Comparison of ENCODE assay signal across 8 cellular contexts in the genomic region with DNA sequence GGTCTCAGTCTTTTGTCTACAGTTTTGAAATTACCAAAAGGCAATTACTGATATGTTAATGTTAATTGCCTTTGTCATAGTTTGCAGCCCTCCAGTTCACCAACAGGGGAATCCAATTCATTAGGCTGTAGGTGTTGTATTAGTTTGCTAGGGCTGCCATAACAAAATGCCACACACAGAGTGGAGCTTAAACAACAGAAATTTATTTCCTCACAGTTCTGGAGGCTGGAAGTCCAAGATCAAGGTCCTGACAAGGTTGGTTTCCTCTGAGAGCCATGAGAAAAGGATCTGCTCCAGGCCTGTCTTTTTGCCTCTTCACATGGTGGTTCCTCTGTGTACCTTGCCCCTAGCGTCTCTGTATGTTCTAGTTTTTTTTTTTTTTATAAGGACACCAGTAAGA. TPM values are rescaled to one million over a fixed set of nuclear protein-coding genes. Genes with fewer than 3 reads are reported as not detected.
DNase-seq lines count a peak whose midpoint lies in the region; ATAC-seq and TF ChIP-seq lines count a peak whose summit lies in the region.

No MANE protein-coding gene starts in this region.

- H4K91ac ChIP-seq in trophoblast cell (ENCODE audit: low read depth, low read length) = no peak overlapping the region

- H3K27me3 ChIP-seq in DOHH2 (ENCODE audit: control insufficient read depth, low read length) (no peaks in the 10 kb centered on the region), RWPE2 (ENCODE audit: insufficient read depth, poor library complexity, severe bottlenecking) (no peaks in the 10 kb centered on the region), trophoblast cell (ENCODE audit: insufficient read depth, low read length) (no peaks in the 10 kb centered on the region)

- H3K79me2 ChIP-seq in DOHH2 (ENCODE audit: control insufficient read depth, low read length) (peaks cover 50% of the 10 kb centered on the region), trophoblast cell (ENCODE audit: control insufficient read depth, insufficient read depth, low read length, poor library complexity) (peaks cover 5% of the 10 kb centered on the region)

- H3K9ac ChIP-seq in trophoblast cell (ENCODE audit: low read length) = no peak overlapping the region

- H3K18ac ChIP-seq in trophoblast cell (ENCODE audit: low read length) = no peak overlapping the region

- no peak overlapping the region for H4K8ac ChIP-seq in trophoblast cell (ENCODE audit: low read depth, low read length)

- H3K36me3 ChIP-seq in DOHH2 (ENCODE audit: control insufficient read depth, low read length) = peaks cover 59% of the 10 kb centered on the region
- H3K36me3 ChIP-seq in RWPE2 (ENCODE audit: low read depth) = peaks cover 57% of the 10 kb centered on the region
- H3K36me3 ChIP-seq in trophoblast cell (ENCODE audit: control insufficient read depth in 1 of 2, insufficient read depth in 2 of 2, low read length in 2 of 2) = peaks cover 14 to 21% of the 10 kb centered on the region in 2 experiments

- no peaks in the 10 kb centered on the region for H3F3A ChIP-seq in DOHH2 (ENCODE audit: control insufficient read depth, insufficient read depth)

- H3K27ac ChIP-seq in DOHH2 (ENCODE audit: low read depth, low read length) (no peak overlapping the region), RWPE2 (ENCODE audit: poor library complexity, severe bottlenecking) (no peak overlapping the region), trophoblast cell (ENCODE audit: low read depth, low read length) (no peak overlapping the region)

- no peak overlapping the region for H2BK120ac ChIP-seq in trophoblast cell (ENCODE audit: insufficient read depth, low read length, poor library complexity)

- H3K23ac ChIP-seq in trophoblast cell (ENCODE audit: low read length) = no peak overlapping the region

- TF ChIP-seq CTCF in DOHH2 (IDR thresholded peaks at IDR 0.05; ENCODE audit: low read depth, low read length, poor library complexity, severe bottlenecking) (no peak), RWPE2 (IDR thresholded peaks at IDR 0.05; ENCODE audit: poor library complexity, severe bottlenecking) (no peak), epithelial cell of proximal tubule (conservative IDR thresholded peaks at IDR 0.05; ENCODE audit: low read depth, low read length) (no peak)

- peak overlapping the region; percentile 86 for H3K4me3 ChIP-seq in DOHH2 (ENCODE audit: low read length)
- H3K4me3 ChIP-seq in RWPE2 (ENCODE audit: severe bottlenecking) = peak overlapping the region; percentile 83
- peak overlapping the region; percentile 88 for H3K4me3 ChIP-seq in epithelial cell of proximal tubule (ENCODE audit: low read depth, low read length)
- no peak overlapping the region for H3K4me3 ChIP-seq in trophoblast cell (ENCODE audit: low read depth, low read length)

- no peak overlapping the region for H3K4ac ChIP-seq in trophoblast cell (ENCODE audit: low read depth, low read length)

- H3K9me2 ChIP-seq in DOHH2 (replicated peaks; ENCODE audit: control insufficient read depth, low read length) = no peaks in the 10 kb centered on the region

- H3K9me3 ChIP-seq in DOHH2 (ENCODE audit: control insufficient read depth, insufficient read depth, low read length) (no peaks in the 10 kb centered on the region), RWPE2 (ENCODE audit: severe bottlenecking) (no peaks in the 10 kb centered on the region), trophoblast cell (ENCODE audit: insufficient read depth, low read depth, low read length) (no peaks in the 10 kb centered on the region)

- peak overlapping the region; percentile 88 for H3K4me2 ChIP-seq in DOHH2 (ENCODE audit: low read length)
- H3K4me2 ChIP-seq in trophoblast cell (ENCODE audit: low read length) = peak overlapping the region; percentile 95

- no peaks in the 10 kb centered on the region for H4K20me1 ChIP-seq in DOHH2 (ENCODE audit: control insufficient read depth, insufficient read depth, low read depth, low read length)

- DNase-seq in RWPE2 (ENCODE audit: low spot score) = no peak
- DNase-seq in epithelial cell of proximal tubule (ENCODE audit: low read depth) = no peak
- no peak for DNase-seq in trophoblast cell
- no peak for DNase-seq in effector CD4-positive, alpha-beta T cell
- DNase-seq in DMS 273 treated with DMSO at 0.1 percent for 48 hours (lab: John Stamatoyannopoulos, UW) = no peak
- no peak for DNase-seq in activated gamma-delta T cell (lab: John Stamatoyannopoulos, UW)

- H2BK12ac ChIP-seq in trophoblast cell (ENCODE audit: low read length) = no peak overlapping the region

- H2AK5ac ChIP-seq in trophoblast cell (ENCODE audit: low read length) = no peak overlapping the region

- peaks cover 23% of the 10 kb centered on the region for H3K4me1 ChIP-seq in DOHH2 (ENCODE audit: control insufficient read depth, low read length)
- peaks cover 3% of the 10 kb centered on the region for H3K4me1 ChIP-seq in RWPE2 (ENCODE audit: insufficient read depth, poor library complexity, severe bottlenecking)
- H3K4me1 ChIP-seq in trophoblast cell (ENCODE audit: control insufficient read depth in 1 of 2, insufficient read depth in 2 of 2, low read length in 2 of 2) = peaks cover 0 to 2% of the 10 kb centered on the region in 2 experiments

- no peak overlapping the region for H2BK5ac ChIP-seq in trophoblast cell (ENCODE audit: low read depth, low read length, poor library complexity)

- no CpG with 5 or more reads among the region's 1 CpG for WGBS in trophoblast cell (ENCODE audit: extremely low coverage, insufficient coverage, insufficient read length)

- no peak overlapping the region for H4K12ac ChIP-seq in trophoblast cell (ENCODE audit: low read depth, low read length)

- H3K14ac ChIP-seq in trophoblast cell (ENCODE audit: low read length) = no peak overlapping the region

- H2AFZ ChIP-seq in trophoblast cell (ENCODE audit: insufficient read depth, low read length, poor library complexity) = no peak overlapping the region

- no peak for ATAC-seq in RWPE2 (ENCODE audit: low read depth)
- no peak for ATAC-seq in HG03378 (IDR thresholded peaks at IDR 0.05; ENCODE audit: unreplicated experiment)

- peaks cover 5% of the 10 kb centered on the region for H3K79me1 ChIP-seq in trophoblast cell (ENCODE audit: low read length)

RNA-seq across cellular contexts. Expression of a gene that starts 1.3 kb away (rescaled TPM):
- total RNA-seq in epithelial cell of proximal tubule = 32.5 and 40.4 TPM in 2 replicates
- polyA plus RNA-seq in trophoblast cell (2013) = 35.0 and 36.3 TPM in 2 replicates

RNA-seq across cellular contexts. Expression of a gene that starts 17.6 kb away (rescaled TPM):
- 2.8 and 3.6 TPM in 2 replicates for total RNA-seq in epithelial cell of proximal tubule
- 6.1 TPM in 2 replicates for polyA plus RNA-seq in trophoblast cell (2013)
